22 cellular contexts compared by ENCODE assay signal in the genomic region with DNA sequence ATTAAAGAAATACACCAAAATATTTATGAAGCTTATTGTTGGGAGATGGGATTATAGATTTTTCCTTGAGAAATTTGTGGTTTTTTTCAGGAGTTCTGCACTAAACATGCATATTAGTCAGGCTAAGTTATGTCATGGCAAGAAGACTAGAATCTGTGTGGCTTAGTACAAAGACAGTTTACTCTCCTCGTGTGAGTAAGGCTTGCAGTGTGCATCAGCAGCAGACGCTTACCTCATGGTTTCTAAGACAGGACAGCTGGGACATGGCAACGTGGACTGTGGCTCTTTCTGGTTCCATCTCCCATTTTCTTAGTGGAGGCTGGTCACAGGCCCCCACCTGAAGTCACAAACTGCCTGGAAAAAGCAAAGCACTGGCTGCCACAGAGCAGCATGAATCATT.
"Had no signal": no experiment of that assay in that cellular context is flagged by ENCODE, and none has a peak within 500 bp of the region (broad histone marks: within the 10 kb centered on the region; RNA-seq: fewer than 3 reads in every experiment).

No MANE protein-coding gene starts in this region.

- H3K36me3 Mint-ChIP-seq: activated naive CD4-positive, alpha-beta T cell treated with anti-CD3 and anti-CD28 coated beads, Interleukin-2, amount 10 ng/mL, durations not matched to agents 7 days and 5 days; activated naive CD8-positive, alpha-beta T cell treated with anti-CD3 and anti-CD28 coated beads for 36 hours had no signal

- H3K9me3 Mint-ChIP-seq: activated naive CD8-positive, alpha-beta T cell treated with anti-CD3 and anti-CD28 coated beads for 36 hours had no signal

- H3K4me1 ChIP-seq: Peyer's patch had no signal

- H3K27me3 Mint-ChIP-seq: activated CD4-positive, alpha-beta T cell treated with anti-CD3 and anti-CD28 coated beads for 36 hours; activated CD8-positive, alpha-beta T cell treated with anti-CD3 and anti-CD28 coated beads for 36 hours; activated naive CD4-positive, alpha-beta T cell treated with anti-CD3 and anti-CD28 coated beads, Interleukin-2, amount 10 ng/mL, durations not matched to agents 7 days and 5 days; activated naive CD8-positive, alpha-beta T cell treated with anti-CD3 and anti-CD28 coated beads for 36 hours had no signal

- H3K4me3 Mint-ChIP-seq: activated CD4-positive, alpha-beta T cell treated with anti-CD3 and anti-CD28 coated beads for 36 hours; activated CD8-positive, alpha-beta T cell treated with anti-CD3 and anti-CD28 coated beads for 36 hours; activated naive CD4-positive, alpha-beta T cell treated with anti-CD3 and anti-CD28 coated beads, Interleukin-2, amount 10 ng/mL, durations not matched to agents 7 days and 5 days; activated naive CD8-positive, alpha-beta T cell treated with anti-CD3 and anti-CD28 coated beads for 36 hours; activated T-cell treated with anti-CD3 and anti-CD28 coated beads, Interleukin-2, amount 50 U/mL, for 72 hours had no signal

- H3K4me3 ChIP-seq: Peyer's patch had no signal

- H3K27me3 ChIP-seq: Peyer's patch had no signal

- DNase-seq: activated CD4-positive, alpha-beta T cell treated with anti-CD3 and anti-CD28 coated beads for 36 hours; activated CD4-positive, alpha-beta T cell treated with anti-CD3 and anti-CD28 coated beads, Interleukin-2, amount 50 U/mL, for 1 hour; activated CD8-positive, alpha-beta memory T cell treated with anti-CD3 and anti-CD28 coated beads, Interleukin-2, amount 50 U/mL, for 4 hours; activated CD8-positive, alpha-beta T cell treated with anti-CD3 and anti-CD28 coated beads for 36 hours; activated gamma-delta T cell treated with Interleukin-2 at 50 U/mL for 16 hours; activated naive CD4-positive, alpha-beta T cell treated with anti-CD3 and anti-CD28 coated beads, Interleukin-2, amount 10 ng/mL, durations not matched to agents 7 days and 5 days; activated naive CD8-positive, alpha-beta T cell treated with anti-CD3 and anti-CD28 coated beads for 36 hours; activated T-cell treated with anti-CD3 and anti-CD28 coated beads, Interleukin-2, amount 50 U/mL, for 72 hours; caudate nucleus; IMR-90; Kasumi-1; KBM-7; NCI-H1092; NCI-H1417; NCI-H1930; NCI-H510A treated with DMSO at 0.1 percent for 48 hours; NCI-H69; Peyer's patch; SIG-M5; T-helper 1 cell; WERI-Rb-1 had no signal

- H3K9me3 ChIP-seq: Peyer's patch had no signal

- H3K4me1 Mint-ChIP-seq: activated CD4-positive, alpha-beta T cell treated with anti-CD3 and anti-CD28 coated beads for 36 hours; activated naive CD4-positive, alpha-beta T cell treated with anti-CD3 and anti-CD28 coated beads, Interleukin-2, amount 10 ng/mL, durations not matched to agents 7 days and 5 days; activated naive CD8-positive, alpha-beta T cell treated with anti-CD3 and anti-CD28 coated beads for 36 hours had no signal

- H3K27ac ChIP-seq: Peyer's patch, WERI-Rb-1 had no signal

- H3K27ac Mint-ChIP-seq: activated CD4-positive, alpha-beta T cell treated with anti-CD3 and anti-CD28 coated beads for 36 hours; activated CD8-positive, alpha-beta T cell treated with anti-CD3 and anti-CD28 coated beads for 36 hours; activated naive CD4-positive, alpha-beta T cell treated with anti-CD3 and anti-CD28 coated beads, Interleukin-2, amount 10 ng/mL, durations not matched to agents 7 days and 5 days; activated naive CD8-positive, alpha-beta T cell treated with anti-CD3 and anti-CD28 coated beads for 36 hours; activated T-cell treated with anti-CD3 and anti-CD28 coated beads, Interleukin-2, amount 50 U/mL, for 72 hours; activated T-helper 2 cell treated with anti-CD3 and anti-CD28 coated beads, Interferon-gamma antibody, Interleukin-2, Interleukin-4, amounts not matched to agents 10 μg/mL and 5 μg/mL and 100 μg/mL, durations not matched to agents 14 hours and 24 hours and 36 hours had no signal

- H3K36me3 ChIP-seq: Peyer's patch, WERI-Rb-1 had no signal
